In the genomic region with DNA sequence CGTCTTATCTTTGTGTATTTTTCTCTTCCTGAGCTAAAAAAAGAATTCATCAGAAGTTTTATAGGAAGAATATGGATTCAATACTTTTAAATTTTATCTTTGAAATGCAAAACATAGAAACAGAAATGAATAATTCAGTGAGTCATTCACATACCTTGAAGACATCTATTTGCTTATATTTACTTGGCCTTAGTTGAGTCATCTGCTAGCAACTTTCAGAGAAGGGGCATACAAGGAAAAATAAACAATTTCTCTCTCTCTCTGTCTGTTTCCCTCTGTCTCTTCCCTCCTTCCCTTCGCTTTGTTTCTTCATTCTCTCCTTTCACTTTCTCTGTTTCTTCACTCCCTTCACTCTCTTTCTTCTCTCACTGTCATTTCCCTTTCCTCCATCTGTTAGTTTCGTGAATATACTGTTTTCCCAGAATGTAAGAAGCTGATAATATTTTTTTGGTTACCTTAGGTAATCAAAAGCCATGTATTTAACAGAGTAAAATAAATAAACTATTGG, we compare ENCODE assay signal across 21 cellular contexts.
DNase-seq lines count a peak whose midpoint lies in the region; ATAC-seq, FAIRE-seq and TF ChIP-seq lines count a peak whose summit lies in the region.
"Had no signal": no experiment of that assay in that cellular context is flagged by ENCODE, and none has a peak within 500 bp of the region (broad histone marks: within the 10 kb centered on the region; RNA-seq: fewer than 3 reads in every experiment).

No MANE protein-coding gene starts in this region.

- no peaks in the 10 kb centered on the region for H3K27me3 Mint-ChIP-seq in astrocyte (ENCODE audit: low read depth, unreplicated experiment)
- H3K27me3 Mint-ChIP-seq in T-helper 2 cell treated with Interferon-gamma antibody and Interleukin-4, amounts not matched to agents 5 μg/mL and 100 μg/mL, for 36 hours (ENCODE audit: low read depth): no peaks in the 10 kb centered on the region
- H3K27me3 Mint-ChIP-seq: central memory CD8-positive, alpha-beta T cell; stimulated activated naive CD8-positive, alpha-beta T cell treated with anti-CD3 and anti-CD28 coated beads, Interleukin-15, Interleukin-2, amounts not matched to agents 100 ng/mL and 50 ng/mL, for 24 hours had no signal

- no peak overlapping the region for H3K4me3 Mint-ChIP-seq in astrocyte (ENCODE audit: unreplicated experiment)
- no peak overlapping the region for H3K4me3 Mint-ChIP-seq in T-helper 2 cell treated with Interferon-gamma antibody and Interleukin-4, amounts not matched to agents 5 μg/mL and 100 μg/mL, for 36 hours
- H3K4me3 Mint-ChIP-seq: central memory CD8-positive, alpha-beta T cell; immature natural killer cell; stimulated activated naive CD8-positive, alpha-beta T cell treated with anti-CD3 and anti-CD28 coated beads, Interleukin-15, Interleukin-2, amounts not matched to agents 100 ng/mL and 50 ng/mL, for 24 hours; T-helper 1 cell treated with Interleukin-12 subunit alpha and Interleukin-12 subunit beta and Interleukin-4 antibody, amounts not matched to agents 30 μg/mL and 1 μg/mL, for 36 hours had no signal

- H4K20me1 ChIP-seq in astrocyte (ENCODE audit: insufficient read depth, low read length): no peaks in the 10 kb centered on the region

- peak overlapping the region; percentile 21 for H3K4me2 ChIP-seq in astrocyte (ENCODE audit: low read length)

- H3K9me3 ChIP-seq in astrocyte (ENCODE audit: insufficient read depth, low read depth, low read length) (no peaks in the 10 kb centered on the region), tibial artery (no peaks in the 10 kb centered on the region)
- H3K9me3 ChIP-seq: right atrium auricular region, upper lobe of right lung had no signal

- H3K27me3 ChIP-seq in astrocyte (ENCODE audit: insufficient read depth, low read length) (no peaks in the 10 kb centered on the region), tibial artery (no peaks in the 10 kb centered on the region)
- H3K27me3 ChIP-seq: heart right ventricle, right atrium auricular region, upper lobe of right lung had no signal

- H3K36me3 ChIP-seq in astrocyte (ENCODE audit: insufficient read depth, low read length): no peaks in the 10 kb centered on the region
- H3K36me3 ChIP-seq in tibial artery: no peaks in the 10 kb centered on the region
- H3K36me3 ChIP-seq: heart right ventricle, right atrium auricular region, upper lobe of right lung had no signal

- H3K36me3 Mint-ChIP-seq in astrocyte (ENCODE audit: low read depth, unreplicated experiment): no peaks in the 10 kb centered on the region
- H3K36me3 Mint-ChIP-seq in T-helper 2 cell treated with Interferon-gamma antibody and Interleukin-4, amounts not matched to agents 5 μg/mL and 100 μg/mL, for 36 hours (ENCODE audit: low read depth): no peaks in the 10 kb centered on the region

- no peak overlapping the region for H3K9ac ChIP-seq in astrocyte (ENCODE audit: low read length)

- no peak overlapping the region for H2AFZ ChIP-seq in astrocyte (ENCODE audit: low read depth, low read length)

- ATAC-seq in HG03097 (IDR thresholded peaks at IDR 0.05; ENCODE audit: low FRiP score, unreplicated experiment): no peak
- ATAC-seq: heart right ventricle, upper lobe of right lung had no signal

- no peaks in the 10 kb centered on the region for H3K9me3 Mint-ChIP-seq in astrocyte (ENCODE audit: unreplicated experiment)
- H3K9me3 Mint-ChIP-seq in T-helper 2 cell treated with Interferon-gamma antibody and Interleukin-4, amounts not matched to agents 5 μg/mL and 100 μg/mL, for 36 hours: peaks cover 14% of the 10 kb centered on the region
- H3K9me3 Mint-ChIP-seq: stimulated activated naive CD8-positive, alpha-beta T cell treated with anti-CD3 and anti-CD28 coated beads, Interleukin-15, Interleukin-2, amounts not matched to agents 100 ng/mL and 50 ng/mL, for 24 hours; T-helper 1 cell treated with Interleukin-12 subunit alpha and Interleukin-12 subunit beta and Interleukin-4 antibody, amounts not matched to agents 30 μg/mL and 1 μg/mL, for 36 hours had no signal

- H3K4me1 ChIP-seq in astrocyte (ENCODE audit: insufficient read depth, low read length): no peaks in the 10 kb centered on the region
- H3K4me1 ChIP-seq in tibial artery: no peaks in the 10 kb centered on the region
- H3K4me1 ChIP-seq: heart right ventricle, right atrium auricular region, upper lobe of right lung had no signal

- H3K4me3 ChIP-seq in astrocyte (ENCODE audit: insufficient read depth, low read depth, low read length) (no peak overlapping the region), tibial artery (no peak overlapping the region)
- H3K4me3 ChIP-seq: heart right ventricle, right atrium auricular region, upper lobe of right lung had no signal

- peak overlapping the region; percentile 21 for H3K27ac ChIP-seq in astrocyte (ENCODE audit: low read depth, low read length)
- H3K27ac ChIP-seq in tibial artery: no peak overlapping the region
- H3K27ac ChIP-seq: heart right ventricle, right atrium auricular region, upper lobe of right lung had no signal

- H3K4me1 Mint-ChIP-seq in astrocyte (ENCODE audit: low read depth, unreplicated experiment): peaks cover 9% of the 10 kb centered on the region
- no peaks in the 10 kb centered on the region for H3K4me1 Mint-ChIP-seq in T-helper 2 cell treated with Interferon-gamma antibody and Interleukin-4, amounts not matched to agents 5 μg/mL and 100 μg/mL, for 36 hours (ENCODE audit: low read depth)
- H3K4me1 Mint-ChIP-seq: central memory CD8-positive, alpha-beta T cell; immature natural killer cell had no signal

- DNase-seq in EL (peak; percentile 1), NCI-H526 (lab: John Stamatoyannopoulos, UW) (peak; percentile 16 to 61), astrocyte (ENCODE audit: low read depth) (peak; percentile 34), renal cortical epithelial cell (ENCODE audit: low read depth) (peak; percentile 8), tibial artery (no peak), NCI-H2196 (lab: John Stamatoyannopoulos, UW; ENCODE audit: unreplicated experiment) (no peak)
- no peak for DNase-seq in T-helper 2 cell treated with Interferon-gamma antibody and Interleukin-4, amounts not matched to agents 5 μg/mL and 100 μg/mL, for 36 hours (ENCODE audit: low spot score)
- DNase-seq: effector CD8-positive, alpha-beta T cell; heart right ventricle; immature natural killer cell; NCI-H1694; NCI-H446; nucleus accumbens; Right ventricle myocardium superior; upper lobe of right lung had no signal

- no peak for FAIRE-seq in astrocyte (lab: Jason Lieb, UNC)
- FAIRE-seq: G401.6 had no signal

- peak overlapping the region; percentile 60 for H3K27ac Mint-ChIP-seq in astrocyte (ENCODE audit: unreplicated experiment)
- H3K27ac Mint-ChIP-seq in T-helper 2 cell treated with Interferon-gamma antibody and Interleukin-4, amounts not matched to agents 5 μg/mL and 100 μg/mL, for 36 hours: no peak overlapping the region
- H3K27ac Mint-ChIP-seq: immature natural killer cell; stimulated activated naive CD8-positive, alpha-beta T cell treated with anti-CD3 and anti-CD28 coated beads, Interleukin-15, Interleukin-2, amounts not matched to agents 100 ng/mL and 50 ng/mL, for 24 hours; T-helper 1 cell treated with Interleukin-12 subunit alpha and Interleukin-12 subunit beta and Interleukin-4 antibody, amounts not matched to agents 30 μg/mL and 1 μg/mL, for 36 hours had no signal

- intact Hi-C loops in tibial artery (cut with DNase I; ENCODE audit: low total_unique reads): no loop called here

- no peaks in the 10 kb centered on the region for H3K79me2 ChIP-seq in astrocyte (ENCODE audit: insufficient read depth, low read length)

- TF ChIP-seq CTCF in astrocyte (IDR thresholded peaks at IDR 0.05; ENCODE audit: insufficient read depth, low read depth, low read length) (no peak), tibial artery (IDR thresholded peaks at IDR 0.05) (no peak)

Comparison
In these comparisons a context has a peak if more than half of its experiments do, and no peak if none do; other contexts are left out.
1. DNase-seq: peak in EL (single experiment), NCI-H526 (2 of 2), astrocyte (single experiment) and renal cortical epithelial cell (single experiment); none in tibial artery (0 of 2), T-helper 2 cell treated with Interferon-gamma antibody and Interleukin-4, amounts not matched to agents 5 μg/mL and 100 μg/mL, for 36 hours (single experiment) and NCI-H2196 (single experiment).